ENCODE assay signal across 2 cellular contexts in the genomic region with DNA sequence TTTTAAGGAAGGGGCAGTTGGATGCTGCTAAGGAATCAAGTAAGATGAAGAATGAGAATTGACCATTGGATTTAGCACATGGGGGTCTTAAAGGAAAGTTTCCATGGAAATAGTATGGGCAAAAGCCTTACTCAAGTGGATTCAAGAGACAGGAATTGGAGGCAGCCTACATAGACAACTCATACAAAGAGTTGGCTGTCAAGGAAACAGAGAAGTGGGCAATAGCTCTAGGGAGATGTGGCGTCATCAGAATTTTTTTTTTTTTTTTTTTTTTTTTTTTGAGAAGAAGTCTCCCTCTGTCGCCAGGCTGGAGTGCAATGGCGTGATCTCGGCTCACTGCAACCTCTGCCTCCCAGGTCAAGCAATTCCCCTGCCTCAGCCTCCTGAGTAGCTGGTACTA.
TF ChIP-seq lines count a peak whose summit lies in the region.

No MANE protein-coding gene starts in this region.

TF ChIP-seq in GM12878, 131 proteins besides CTCF, POLR2A, EP300 and RAD21 (continues in another document):
- TF ChIP-seq EED (IDR thresholded peaks at IDR 0.05; ENCODE audit: low read depth) (peak; percentile 42; the same call in 1 of the 2 replicates), NRF1 (conservative IDR thresholded peaks at IDR 0.05; ENCODE audit: low read depth, low read length) (no peak), BCLAF1 (IDR thresholded peaks at IDR 0.05) (no peak), SPI1 (IDR thresholded peaks at IDR 0.05; ENCODE audit: borderline replicate concordance, insufficient read depth, low read depth, low read length) (peak; percentile 56; the same call in 1 of the 2 replicates), SIX5 (IDR thresholded peaks at IDR 0.05; ENCODE audit: low read depth, low read length, severe bottlenecking) (no peak), SREBF1 (IDR thresholded peaks at IDR 0.05; ENCODE audit: low read length) (no peak), BCL3 (IDR thresholded peaks at IDR 0.05; ENCODE audit: borderline replicate concordance, insufficient read depth, low read depth, low read length, poor library complexity, severe bottlenecking) (no peak), USF2 (IDR thresholded peaks at IDR 0.05; ENCODE audit: borderline replicate concordance, low read depth, low read length) (no peak), JUNB (IDR thresholded peaks at IDR 0.05) (peak; percentile 69)
- TF ChIP-seq, protein P1, sequence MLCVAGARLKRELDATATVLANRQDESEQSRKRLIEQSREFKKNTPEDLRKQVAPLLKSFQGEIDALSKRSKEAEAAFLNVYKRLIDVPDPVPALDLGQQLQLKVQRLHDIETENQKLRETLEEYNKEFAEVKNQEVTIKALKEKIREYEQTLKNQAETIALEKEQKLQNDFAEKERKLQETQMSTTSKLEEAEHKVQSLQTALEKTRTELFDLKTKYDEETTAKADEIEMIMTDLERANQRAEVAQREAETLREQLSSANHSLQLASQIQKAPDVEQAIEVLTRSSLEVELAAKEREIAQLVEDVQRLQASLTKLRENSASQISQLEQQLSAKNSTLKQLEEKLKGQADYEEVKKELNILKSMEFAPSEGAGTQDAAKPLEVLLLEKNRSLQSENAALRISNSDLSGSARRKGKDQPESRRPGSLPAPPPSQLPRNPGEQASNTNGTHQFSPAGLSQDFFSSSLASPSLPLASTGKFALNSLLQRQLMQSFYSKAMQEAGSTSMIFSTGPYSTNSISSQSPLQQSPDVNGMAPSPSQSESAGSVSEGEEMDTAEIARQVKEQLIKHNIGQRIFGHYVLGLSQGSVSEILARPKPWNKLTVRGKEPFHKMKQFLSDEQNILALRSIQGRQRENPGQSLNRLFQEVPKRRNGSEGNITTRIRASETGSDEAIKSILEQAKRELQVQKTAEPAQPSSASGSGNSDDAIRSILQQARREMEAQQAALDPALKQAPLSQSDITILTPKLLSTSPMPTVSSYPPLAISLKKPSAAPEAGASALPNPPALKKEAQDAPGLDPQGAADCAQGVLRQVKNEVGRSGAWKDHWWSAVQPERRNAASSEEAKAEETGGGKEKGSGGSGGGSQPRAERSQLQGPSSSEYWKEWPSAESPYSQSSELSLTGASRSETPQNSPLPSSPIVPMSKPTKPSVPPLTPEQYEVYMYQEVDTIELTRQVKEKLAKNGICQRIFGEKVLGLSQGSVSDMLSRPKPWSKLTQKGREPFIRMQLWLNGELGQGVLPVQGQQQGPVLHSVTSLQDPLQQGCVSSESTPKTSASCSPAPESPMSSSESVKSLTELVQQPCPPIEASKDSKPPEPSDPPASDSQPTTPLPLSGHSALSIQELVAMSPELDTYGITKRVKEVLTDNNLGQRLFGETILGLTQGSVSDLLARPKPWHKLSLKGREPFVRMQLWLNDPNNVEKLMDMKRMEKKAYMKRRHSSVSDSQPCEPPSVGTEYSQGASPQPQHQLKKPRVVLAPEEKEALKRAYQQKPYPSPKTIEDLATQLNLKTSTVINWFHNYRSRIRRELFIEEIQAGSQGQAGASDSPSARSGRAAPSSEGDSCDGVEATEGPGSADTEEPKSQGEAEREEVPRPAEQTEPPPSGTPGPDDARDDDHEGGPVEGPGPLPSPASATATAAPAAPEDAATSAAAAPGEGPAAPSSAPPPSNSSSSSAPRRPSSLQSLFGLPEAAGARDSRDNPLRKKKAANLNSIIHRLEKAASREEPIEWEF (IDR thresholded peaks at IDR 0.05; ENCODE audit: insufficient replicate concordance, low read depth, low read length), result no peak
- TF ChIP-seq, protein P2, sequence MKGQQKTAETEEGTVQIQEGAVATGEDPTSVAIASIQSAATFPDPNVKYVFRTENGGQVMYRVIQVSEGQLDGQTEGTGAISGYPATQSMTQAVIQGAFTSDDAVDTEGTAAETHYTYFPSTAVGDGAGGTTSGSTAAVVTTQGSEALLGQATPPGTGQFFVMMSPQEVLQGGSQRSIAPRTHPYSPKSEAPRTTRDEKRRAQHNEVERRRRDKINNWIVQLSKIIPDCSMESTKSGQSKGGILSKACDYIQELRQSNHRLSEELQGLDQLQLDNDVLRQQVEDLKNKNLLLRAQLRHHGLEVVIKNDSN (IDR thresholded peaks at IDR 0.05; ENCODE audit: borderline replicate concordance, extremely low read length, insufficient read depth, low read depth, low read length), result no peak

TF ChIP-seq in HEK293T, 16 proteins besides CTCF, POLR2A, EP300 and RAD21:
- no peak for TF ChIP-seq FOXM1 (IDR thresholded peaks at IDR 0.05; ENCODE audit: borderline replicate concordance)
- no peak for TF ChIP-seq SUZ12 (IDR thresholded peaks at IDR 0.05)
- no peak for TF ChIP-seq SP1 (IDR thresholded peaks at IDR 0.05)
- TF ChIP-seq LEF1 (IDR thresholded peaks at IDR 0.05; ENCODE audit: borderline replicate concordance), result no peak
- TF ChIP-seq TARDBP (IDR thresholded peaks at IDR 0.05), result no peak
- no peak for TF ChIP-seq BHLHE40 (IDR thresholded peaks at IDR 0.05; ENCODE audit: borderline replicate concordance)
- TF ChIP-seq HDGF (IDR thresholded peaks at IDR 0.05; ENCODE audit: borderline replicate concordance), result no peak
